ENCODE assay signal across 19 cellular contexts in genomic region chr3:153313307-153313945, GRCh38.
DNase-seq lines count a peak whose midpoint lies in the region; ATAC-seq and TF ChIP-seq lines count a peak whose summit lies in the region.
"Had no signal": no experiment of that assay in that cellular context is flagged by ENCODE, and none has a peak within 500 bp of the region (broad histone marks: within the 10 kb centered on the region; RNA-seq: fewer than 3 reads in every experiment).

No MANE protein-coding gene starts in this region.

- H3K4me2 ChIP-seq in KMS-11 (peak overlapping the region; percentile 74), mesenchymal stem cell (ENCODE audit: low read length, poor library complexity, severe bottlenecking) (no peak overlapping the region)

- no peak overlapping the region for H3K23ac ChIP-seq in mesenchymal stem cell (ENCODE audit: low read length in 2 of 2)

- no peak for ATAC-seq in central memory CD8-positive, alpha-beta T cell (replicated peaks; ENCODE audit: extremely low read depth, poor library complexity, severe bottlenecking)
- no peak for ATAC-seq in HG03135 (IDR thresholded peaks at IDR 0.05; ENCODE audit: unreplicated experiment)
- ATAC-seq: activated naive CD4-positive, alpha-beta T cell treated with anti-CD3 and anti-CD28 coated beads, Interleukin-2, amount 50 U/mL, for 72 hours; stimulated activated effector memory CD8-positive, alpha-beta T cell treated with anti-CD3 and anti-CD28 coated beads, Interleukin-12 subunit alpha, Interleukin-12 subunit beta, amount 100 ng/mL, for 72 hours had no signal

- no peak overlapping the region for H3K18ac ChIP-seq in mesenchymal stem cell (ENCODE audit: low read depth in 1 of 2, low read length in 2 of 2)

- H3K36me3 ChIP-seq in KMS-11 (ENCODE audit: insufficient read depth): no peaks in the 10 kb centered on the region
- H3K36me3 ChIP-seq in mesenchymal stem cell (ENCODE audit: control insufficient read depth in 1 of 2, insufficient read depth in 2 of 2, low read depth in 1 of 2, low read length in 2 of 2): no peaks in the 10 kb centered on the region
- H3K36me3 ChIP-seq: SJSA1, uterus had no signal

- no peak overlapping the region for H2BK12ac ChIP-seq in mesenchymal stem cell (ENCODE audit: low read length in 2 of 2)

- H3K27ac Mint-ChIP-seq in central memory CD8-positive, alpha-beta T cell (ENCODE audit: low read depth): peak overlapping the region; percentile 6
- no peak overlapping the region for H3K27ac Mint-ChIP-seq in activated naive CD4-positive, alpha-beta T cell treated with anti-CD3 and anti-CD28 coated beads, Interleukin-2, amount 10 ng/mL, durations not matched to agents 7 days and 5 days
- H3K27ac Mint-ChIP-seq: activated naive CD4-positive, alpha-beta T cell treated with anti-CD3 and anti-CD28 coated beads, Interleukin-2, amount 50 U/mL, for 72 hours; activated T-cell treated with anti-CD3 and anti-CD28 coated beads, Interleukin-2, amount 50 U/mL, for 24 hours; stimulated activated effector memory CD8-positive, alpha-beta T cell treated with anti-CD3 and anti-CD28 coated beads, Interleukin-12 subunit alpha, Interleukin-12 subunit beta, amount 100 ng/mL, for 72 hours had no signal

- peak overlapping the region; percentile 42 for H3K4me3 Mint-ChIP-seq in central memory CD8-positive, alpha-beta T cell
- no peak overlapping the region for H3K4me3 Mint-ChIP-seq in activated naive CD4-positive, alpha-beta T cell treated with anti-CD3 and anti-CD28 coated beads, Interleukin-2, amount 10 ng/mL, durations not matched to agents 7 days and 5 days
- H3K4me3 Mint-ChIP-seq: activated T-cell treated with anti-CD3 and anti-CD28 coated beads, Interleukin-2, amount 50 U/mL, for 24 hours; stimulated activated effector memory CD8-positive, alpha-beta T cell treated with anti-CD3 and anti-CD28 coated beads, Interleukin-12 subunit alpha, Interleukin-12 subunit beta, amount 100 ng/mL, for 72 hours had no signal

- H3K9ac ChIP-seq in KMS-11 (peak overlapping the region; percentile 5; the same call in 1 of the 2 replicates), mesenchymal stem cell (ENCODE audit: low read length) (peak overlapping the region; percentile 30)

- H3K79me2 ChIP-seq in KMS-11 (ENCODE audit: insufficient read depth, low read depth): no peaks in the 10 kb centered on the region

- no peak overlapping the region for H2BK15ac ChIP-seq in mesenchymal stem cell (ENCODE audit: low read depth, poor library complexity, severe bottlenecking)

- no peak overlapping the region for H2BK120ac ChIP-seq in mesenchymal stem cell (ENCODE audit: low read depth, low read length)

- no peaks in the 10 kb centered on the region for H3K9me3 Mint-ChIP-seq in central memory CD8-positive, alpha-beta T cell
- no peaks in the 10 kb centered on the region for H3K9me3 Mint-ChIP-seq in activated naive CD4-positive, alpha-beta T cell treated with anti-CD3 and anti-CD28 coated beads, Interleukin-2, amount 10 ng/mL, durations not matched to agents 7 days and 5 days
- H3K9me3 Mint-ChIP-seq: stimulated activated effector memory CD8-positive, alpha-beta T cell treated with anti-CD3 and anti-CD28 coated beads, Interleukin-12 subunit alpha, Interleukin-12 subunit beta, amount 100 ng/mL, for 72 hours had no signal

- H3K4me1 Mint-ChIP-seq in central memory CD8-positive, alpha-beta T cell: peaks cover 16% of the 10 kb centered on the region
- peaks cover 13% of the 10 kb centered on the region for H3K4me1 Mint-ChIP-seq in activated naive CD4-positive, alpha-beta T cell treated with anti-CD3 and anti-CD28 coated beads, Interleukin-2, amount 10 ng/mL, durations not matched to agents 7 days and 5 days

- H3K36me3 Mint-ChIP-seq in central memory CD8-positive, alpha-beta T cell (ENCODE audit: insufficient read depth): peaks cover 1% of the 10 kb centered on the region
- no peaks in the 10 kb centered on the region for H3K36me3 Mint-ChIP-seq in activated naive CD4-positive, alpha-beta T cell treated with anti-CD3 and anti-CD28 coated beads, Interleukin-2, amount 10 ng/mL, durations not matched to agents 7 days and 5 days
- H3K36me3 Mint-ChIP-seq: stimulated activated effector memory CD8-positive, alpha-beta T cell treated with anti-CD3 and anti-CD28 coated beads, Interleukin-12 subunit alpha, Interleukin-12 subunit beta, amount 100 ng/mL, for 72 hours had no signal

- no peak overlapping the region for H3K14ac ChIP-seq in mesenchymal stem cell (ENCODE audit: low read length in 2 of 2)

- H3K4ac ChIP-seq in mesenchymal stem cell (ENCODE audit: low read depth in 1 of 2, low read length in 2 of 2): no peak overlapping the region

- H3K9me3 ChIP-seq in mesenchymal stem cell (ENCODE audit: control insufficient read depth, low read length): no peaks in the 10 kb centered on the region
- H3K9me3 ChIP-seq: Caco-2, SJSA1, uterus had no signal

- H3K4me1 ChIP-seq in KMS-11 (ENCODE audit: low read depth, poor library complexity, severe bottlenecking): peaks cover 59% of the 10 kb centered on the region
- H3K4me1 ChIP-seq in mesenchymal stem cell (ENCODE audit: control insufficient read depth, insufficient read depth, low read depth, low read length): peaks cover 2% of the 10 kb centered on the region
- H3K4me1 ChIP-seq: Caco-2, uterus had no signal

- peak overlapping the region; percentile 56 for H3K27ac ChIP-seq in KMS-11
- no peak overlapping the region for H3K27ac ChIP-seq in mesenchymal stem cell (ENCODE audit: low read length, poor library complexity, severe bottlenecking)
- H3K27ac ChIP-seq: SJSA1, uterus had no signal

- no peaks in the 10 kb centered on the region for H3K27me3 Mint-ChIP-seq in central memory CD8-positive, alpha-beta T cell
- no peaks in the 10 kb centered on the region for H3K27me3 Mint-ChIP-seq in activated naive CD4-positive, alpha-beta T cell treated with anti-CD3 and anti-CD28 coated beads, Interleukin-2, amount 10 ng/mL, durations not matched to agents 7 days and 5 days
- H3K27me3 Mint-ChIP-seq: activated T-cell treated with anti-CD3 and anti-CD28 coated beads, Interleukin-2, amount 50 U/mL, for 24 hours had no signal

- H4K91ac ChIP-seq in mesenchymal stem cell (ENCODE audit: low read length): no peak overlapping the region

- H2AK5ac ChIP-seq in mesenchymal stem cell (ENCODE audit: low read length, severe bottlenecking): no peak overlapping the region

- 83% methylated on average over 1 of the region's 1 CpG for WGBS in mesenchymal stem cell

- CTCF ChIA-PET in activated naive CD4-positive, alpha-beta T cell treated with anti-CD3 and anti-CD28 coated beads, Interleukin-2, amount 10 ng/mL, durations not matched to agents 7 days and 5 days (lab: Charles Lee): no interaction called here

- H3K27me3 ChIP-seq in KMS-11 (ENCODE audit: insufficient read depth, low read depth): no peaks in the 10 kb centered on the region
- H3K27me3 ChIP-seq in mesenchymal stem cell (ENCODE audit: control insufficient read depth in 1 of 2, insufficient read depth in 1 of 2, low read length in 2 of 2): no peaks in the 10 kb centered on the region
- H3K27me3 ChIP-seq: SJSA1, uterus had no signal

- no peak for TF ChIP-seq CTCF in KMS-11 (conservative IDR thresholded peaks at IDR 0.05; ENCODE audit: low read depth, low read length)

- DNase-seq in CD1c-positive myeloid dendritic cell (ENCODE audit: extremely low spot score) (peak; percentile 20), mesenchymal stem cell (peak; percentile 37), kidney glomerular epithelial cell (lab: John Stamatoyannopoulos, UW) (no peak)
- no peak for DNase-seq in central memory CD8-positive, alpha-beta T cell (ENCODE audit: low spot score in 2 of 2)
- no peak for DNase-seq in activated naive CD4-positive, alpha-beta T cell treated with anti-CD3 and anti-CD28 coated beads, Interleukin-2, amount 10 ng/mL, durations not matched to agents 7 days and 5 days
- DNase-seq in stimulated activated naive CD4-positive, alpha-beta T cell treated with Interleukin-2 at 50 U/mL for 16 hours (lab: John Stamatoyannopoulos, UW): no peak
- DNase-seq: activated CD4-positive, alpha-beta T cell treated with anti-CD3 and anti-CD28 coated beads, Interleukin-2, amount 50 U/mL, for 4 hours; activated T-cell treated with anti-CD3 and anti-CD28 coated beads, Interleukin-2, amount 50 U/mL, for 24 hours; Caco-2; Karpas-422; NCI-H1417; NCI-H345; occipital lobe; uterus had no signal

- H4K8ac ChIP-seq in mesenchymal stem cell (ENCODE audit: low read length): no peak overlapping the region

- H3K79me1 ChIP-seq in mesenchymal stem cell (replicated peaks; ENCODE audit: low read length, poor library complexity, severe bottlenecking): no peaks in the 10 kb centered on the region

- H4K20me1 ChIP-seq in KMS-11 (ENCODE audit: insufficient read depth): no peaks in the 10 kb centered on the region

- H2AFZ ChIP-seq in KMS-11 (ENCODE audit: low read depth) (peak overlapping the region; percentile 37; the same call in 1 of the 2 replicates), mesenchymal stem cell (ENCODE audit: low read depth, low read length) (no peak overlapping the region)

- H2BK5ac ChIP-seq in mesenchymal stem cell (ENCODE audit: low read depth, low read length, poor library complexity, severe bottlenecking): no peak overlapping the region

- H3K4me3 ChIP-seq in KMS-11 (IDR thresholded peaks at IDR 0.05; ENCODE audit: insufficient read depth, low read depth, low read length): no peak overlapping the region
- no peak overlapping the region for H3K4me3 ChIP-seq in mesenchymal stem cell (ENCODE audit: insufficient read depth in 1 of 2, low read depth in 1 of 2, low read length in 2 of 2)
- H3K4me3 ChIP-seq: SJSA1, uterus had no signal

Comparison
In these comparisons a context has a peak if more than half of its experiments do, and no peak if none do; other contexts are left out.
1. DNase-seq: peak in CD1c-positive myeloid dendritic cell (single experiment) and mesenchymal stem cell (single experiment); none in central memory CD8-positive, alpha-beta T cell (0 of 2), kidney glomerular epithelial cell (single experiment), activated naive CD4-positive, alpha-beta T cell treated with anti-CD3 and anti-CD28 coated beads, Interleukin-2, amount 10 ng/mL, durations not matched to agents 7 days and 5 days (single experiment) and stimulated activated naive CD4-positive, alpha-beta T cell treated with Interleukin-2 at 50 U/mL for 16 hours (single experiment).